In the genomic region with DNA sequence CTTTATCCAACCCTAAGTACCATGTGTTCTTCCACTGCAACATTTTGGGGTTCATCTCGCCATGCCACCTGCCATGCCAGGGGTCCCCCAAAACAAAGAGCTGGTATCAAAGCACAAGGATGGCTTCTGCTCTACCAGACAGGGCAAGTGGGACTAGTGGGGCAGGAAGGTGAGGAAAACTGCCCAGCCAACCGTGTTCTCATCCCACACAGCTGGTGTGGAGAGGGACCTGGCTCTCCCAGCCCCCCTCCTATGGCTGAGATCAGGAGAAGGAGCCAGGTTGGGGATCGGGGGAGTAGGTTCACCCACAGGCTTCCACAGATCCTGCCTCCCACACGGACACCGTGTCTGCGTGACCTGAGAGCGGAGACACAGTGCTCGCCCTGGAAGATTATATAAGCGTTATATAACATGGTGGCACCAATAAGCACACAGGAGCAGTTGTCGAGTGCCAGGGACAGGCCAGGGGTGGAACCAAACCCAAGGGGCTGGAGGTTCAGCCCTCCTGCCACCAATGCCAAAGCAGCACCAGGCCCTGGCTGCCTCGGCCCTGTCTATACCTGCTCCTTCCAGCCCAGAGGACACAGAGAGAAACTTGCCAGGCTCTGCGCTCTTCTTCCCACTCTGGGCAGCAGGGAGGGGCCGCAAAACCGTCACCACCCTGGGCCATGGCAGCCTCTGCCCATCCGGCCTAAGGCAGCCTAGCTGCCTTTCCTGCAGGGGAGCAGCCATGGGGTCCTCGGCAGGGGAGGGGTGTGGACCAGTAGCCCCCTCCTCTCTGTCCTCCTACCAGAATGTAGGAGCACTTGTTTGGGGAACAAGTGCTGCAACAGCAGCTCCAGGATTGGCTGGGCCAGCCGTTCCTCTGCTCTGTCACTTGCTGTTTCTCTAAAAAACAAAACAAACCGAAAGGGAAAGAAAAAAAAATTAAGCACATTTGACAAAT, we compare ENCODE assay signal across 9 cellular contexts. TPM values are rescaled to one million over a fixed set of nuclear protein-coding genes. Genes with fewer than 3 reads are reported as not detected.
A peak's percentile ranks its signal among the peaks of the same experiment; 100 is the strongest.
DNase-seq lines count a peak whose midpoint lies in the region; ATAC-seq, FAIRE-seq and TF ChIP-seq lines count a peak whose summit lies in the region.
"Had no signal": no experiment of that assay in that cellular context is flagged by ENCODE, and none has a peak within 500 bp of the region (broad histone marks: within the 10 kb centered on the region; RNA-seq: fewer than 3 reads in every experiment).

No MANE protein-coding gene starts in this region.

- no peak for FAIRE-seq in pancreas (lab: Jason Lieb, UNC)

- whole genome bisulfite sequencing in pancreas, 2 donors, result 44 to 51% methylated on average over 18 of the region's 18 CpGs

- no peak for ATAC-seq in GM23338
- ATAC-seq in activated T-helper 17 cell treated with anti-CD3 and anti-CD28 coated beads, Interleukin-2, amount 50 U/mL, for 72 hours (replicated peaks), result peak; percentile 13
- peak; percentile 12 for ATAC-seq in foreskin keratinocyte
- ATAC-seq in pancreas, result peak; percentile 22 to 39 (median 30)
- ATAC-seq in GM18907 (IDR thresholded peaks at IDR 0.05; ENCODE audit: unreplicated experiment), result no peak
- no peak for ATAC-seq in GM19351 (IDR thresholded peaks at IDR 0.05; ENCODE audit: unreplicated experiment)

- H3K79me2 ChIP-seq in GM23338 (replicated peaks; ENCODE audit: insufficient read depth), result no peaks in the 10 kb centered on the region

- H3K27ac Mint-ChIP-seq in GM23338, result no peak overlapping the region
- peak overlapping the region; percentile 93 for H3K27ac Mint-ChIP-seq in activated T-helper 17 cell treated with anti-CD3 and anti-CD28 coated beads, Interleukin-2, amount 50 U/mL, for 72 hours

- H3F3A ChIP-seq in GM23338 (replicated peaks; ENCODE audit: low read depth), result 0 out of 2 replicates have a peak, but pooled peaks cover 4% of the 10 kb centered on the region

- H3K36me3 ChIP-seq in GM23338 (ENCODE audit: insufficient read depth) (no peaks in the 10 kb centered on the region), pancreas (no peaks in the 10 kb centered on the region)

- H3K4me1 ChIP-seq in GM23338 (ENCODE audit: insufficient read depth) (peaks cover 7% of the 10 kb centered on the region; the same call in 1 of the 2 replicates), foreskin keratinocyte (peaks cover 44% of the 10 kb centered on the region), pancreas (peaks cover 0 to 16% (median 3%) of the 10 kb centered on the region in 3 donors)

- no peak overlapping the region for H3K27ac ChIP-seq in GM23338 (ENCODE audit: low read depth)
- peak overlapping the region; percentile 88 for H3K27ac ChIP-seq in foreskin keratinocyte
- peak overlapping the region; percentile 60 to 89 (median 84) for H3K27ac ChIP-seq in pancreas

- intact Hi-C loops in pancreas (cut with DNase I), result loop anchor here in 2 of 3 donors (5.0 kb wide), 1 partner anchor 35 kb away; no protein-coding TSS in a partner anchor

- no peaks in the 10 kb centered on the region for H3K9me2 ChIP-seq in GM23338 (ENCODE audit: insufficient read depth)

- H4K20me1 ChIP-seq in GM23338 (replicated peaks; ENCODE audit: insufficient read depth), result no peaks in the 10 kb centered on the region

- no peaks in the 10 kb centered on the region for H3K9me3 ChIP-seq in pancreas

- H3K27me3 ChIP-seq in GM23338 (ENCODE audit: insufficient read depth) (peaks cover 28% of the 10 kb centered on the region), foreskin keratinocyte (no peaks in the 10 kb centered on the region), pancreas (no peaks in the 10 kb centered on the region)

- no peak for TF ChIP-seq CTCF in GM23338 (conservative IDR thresholded peaks at IDR 0.05; ENCODE audit: low read depth in 2 of 2)
- no peak for TF ChIP-seq CTCF in foreskin keratinocyte (conservative IDR thresholded peaks at IDR 0.05)
- no peak for TF ChIP-seq CTCF in pancreas (IDR thresholded peaks at IDR 0.05)

- peaks cover 10% of the 10 kb centered on the region for H3K4me1 Mint-ChIP-seq in GM23338
- peaks cover 66% of the 10 kb centered on the region for H3K4me1 Mint-ChIP-seq in activated T-helper 17 cell treated with anti-CD3 and anti-CD28 coated beads, Interleukin-2, amount 50 U/mL, for 72 hours

- H3K4me2 ChIP-seq in GM23338, result peak overlapping the region; percentile 92

- no peaks in the 10 kb centered on the region for H3K9me3 Mint-ChIP-seq in GM23338
- H3K9me3 Mint-ChIP-seq in activated T-helper 17 cell treated with anti-CD3 and anti-CD28 coated beads, Interleukin-2, amount 50 U/mL, for 72 hours, result no peaks in the 10 kb centered on the region

- H3K36me3 Mint-ChIP-seq in GM23338 (ENCODE audit: low read depth), result no peaks in the 10 kb centered on the region
- peaks cover 69% of the 10 kb centered on the region for H3K36me3 Mint-ChIP-seq in activated T-helper 17 cell treated with anti-CD3 and anti-CD28 coated beads, Interleukin-2, amount 50 U/mL, for 72 hours (ENCODE audit: low read depth)

- H2AFZ ChIP-seq in GM23338, result no peak overlapping the region

- H3K4me3 ChIP-seq in GM23338 (peak overlapping the region; percentile 68), pancreas (peak overlapping the region; percentile 63 to 88 (median 86))

- peak overlapping the region; percentile 69 for H3K4me3 Mint-ChIP-seq in GM23338
- H3K4me3 Mint-ChIP-seq in activated T-helper 17 cell treated with anti-CD3 and anti-CD28 coated beads, Interleukin-2, amount 50 U/mL, for 72 hours, result peak overlapping the region; percentile 92

- DNase-seq in GM23338 (ENCODE audit: low spot score) (no peak), foreskin keratinocyte (no peak), pancreas (peak in 5 of 6 donors; percentile 46 to 76 (median 56)), SHP77 treated with DMSO at 0.1 percent for 48 hours (lab: John Stamatoyannopoulos, UW) (no peak), NCI-H69 (lab: John Stamatoyannopoulos, UW) (no peak)

- peaks cover 19% of the 10 kb centered on the region for H3K27me3 Mint-ChIP-seq in GM23338 (ENCODE audit: insufficient read depth, low read depth, poor library complexity)
- no peaks in the 10 kb centered on the region for H3K27me3 Mint-ChIP-seq in activated T-helper 17 cell treated with anti-CD3 and anti-CD28 coated beads, Interleukin-2, amount 50 U/mL, for 72 hours

TF ChIP-seq in GM23338, 12 proteins besides CTCF, POLR2A, EP300 and RAD21 (continues in another document):
- TF ChIP-seq, protein P1, sequence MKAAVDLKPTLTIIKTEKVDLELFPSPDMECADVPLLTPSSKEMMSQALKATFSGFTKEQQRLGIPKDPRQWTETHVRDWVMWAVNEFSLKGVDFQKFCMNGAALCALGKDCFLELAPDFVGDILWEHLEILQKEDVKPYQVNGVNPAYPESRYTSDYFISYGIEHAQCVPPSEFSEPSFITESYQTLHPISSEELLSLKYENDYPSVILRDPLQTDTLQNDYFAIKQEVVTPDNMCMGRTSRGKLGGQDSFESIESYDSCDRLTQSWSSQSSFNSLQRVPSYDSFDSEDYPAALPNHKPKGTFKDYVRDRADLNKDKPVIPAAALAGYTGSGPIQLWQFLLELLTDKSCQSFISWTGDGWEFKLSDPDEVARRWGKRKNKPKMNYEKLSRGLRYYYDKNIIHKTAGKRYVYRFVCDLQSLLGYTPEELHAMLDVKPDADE (IDR thresholded peaks at IDR 0.05), result no peak
- no peak for TF ChIP-seq JUNB (IDR thresholded peaks at IDR 0.05; ENCODE audit: unreplicated experiment)

RNA-seq across cellular contexts. Expression of a gene that starts 43.5 kb away (rescaled TPM):
- total RNA-seq in GM23338 (2014; rRNA removed; shearing (Covaris generic)), result 0.07 and 0.23 TPM in 2 replicates
- 0.09 and 0.18 TPM in 2 replicates for polyA plus RNA-seq in GM23338 (2016; fragmentation: Nextera tagmentation; extraction: Ambion mirVana)
- total RNA-seq in activated T-helper 17 cell treated with anti-CD3 and anti-CD28 coated beads, Interleukin-2, amount 50 U/mL, for 72 hours, result under 1 TPM; 0.06 to 0.24 TPM
- total RNA-seq in foreskin keratinocyte, result under 0.01 and 0.03 TPM in 2 replicates
- 0.07 and 0.09 TPM in 2 replicates for polyA plus RNA-seq in foreskin keratinocyte
- total RNA-seq in pancreas, result 10 to 100 TPM in 1 of 6 donors, 1 to 10 TPM in 5; 5.2 to 11.9 (median 8.1) TPM
- polyA plus RNA-seq in pancreas, result 10 to 100 TPM in 1 of 2 donors, 1 to 10 TPM in 1; 5.9 to 11.6 TPM
- total RNA-seq: NCI-H460 had no signal

Comparison
In these comparisons a context has a peak if more than half of its experiments do, and no peak if none do; other contexts are left out.
1. ATAC-seq: peak in activated T-helper 17 cell treated with anti-CD3 and anti-CD28 coated beads, Interleukin-2, amount 50 U/mL, for 72 hours (single experiment), foreskin keratinocyte (single experiment) and pancreas (4 of 4); none in GM23338 (single experiment), GM18907 (single experiment) and GM19351 (single experiment).
2. DNase-seq: peak in pancreas (5 of 6); none in GM23338 (single experiment), foreskin keratinocyte (0 of 2), SHP77 treated with DMSO at 0.1 percent for 48 hours (single experiment) and NCI-H69 (single experiment).